In the genomic region with DNA sequence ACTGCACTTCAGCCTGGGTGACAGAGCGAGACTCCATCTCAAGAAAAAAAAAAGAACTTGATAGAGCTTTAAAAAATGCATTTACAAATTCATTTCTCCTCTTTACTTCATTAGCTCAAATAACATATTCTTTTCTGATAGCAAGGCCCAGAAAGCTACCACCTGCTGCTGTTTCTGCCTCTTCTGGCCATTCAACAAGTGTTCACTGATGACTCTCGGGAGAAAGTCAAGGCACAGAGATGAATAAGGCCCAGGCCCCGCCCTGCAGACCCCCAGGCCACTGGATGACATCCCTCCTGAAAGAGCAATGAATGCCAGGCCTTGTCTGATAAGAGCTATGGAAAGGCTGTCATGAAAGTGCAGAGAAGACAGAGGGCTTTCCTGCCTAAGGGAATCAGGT, we compare ENCODE assay signal across 8 cellular contexts.
"Had no signal": no experiment of that assay in that cellular context is flagged by ENCODE, and none has a peak within 500 bp of the region (broad histone marks: within the 10 kb centered on the region; RNA-seq: fewer than 3 reads in every experiment).

No MANE protein-coding gene starts in this region.

- DNase-seq: esophagus squamous epithelium, glutamatergic neuron, immature natural killer cell, left cardiac atrium, lower lobe of right lung, naive B cell, posterior cingulate gyrus had no signal

- H3K4me1 Mint-ChIP-seq: immature natural killer cell, naive B cell had no signal

- H3K27ac ChIP-seq: esophagus squamous epithelium, lower lobe of right lung, right atrium auricular region had no signal

- H3K9me3 ChIP-seq: esophagus squamous epithelium, lower lobe of right lung, right atrium auricular region had no signal

- ATAC-seq: left cardiac atrium, lower lobe of right lung had no signal

- H3K4me1 ChIP-seq: lower lobe of right lung, right atrium auricular region had no signal

- H3K4me3 Mint-ChIP-seq: immature natural killer cell, naive B cell had no signal

- H3K4me3 ChIP-seq: esophagus squamous epithelium, lower lobe of right lung, right atrium auricular region had no signal

- H3K27me3 ChIP-seq: esophagus squamous epithelium, right atrium auricular region had no signal

- H3K36me3 ChIP-seq: esophagus squamous epithelium, lower lobe of right lung, right atrium auricular region had no signal

- H3K27ac Mint-ChIP-seq: immature natural killer cell, naive B cell had no signal

- H3K36me3 Mint-ChIP-seq: immature natural killer cell, naive B cell had no signal

- H3K9me3 Mint-ChIP-seq: immature natural killer cell, naive B cell had no signal
